In genomic region chr20:3237958-3238615, GRCh38 we compare ENCODE assay signal across 8 cellular contexts. TPM values are rescaled to one million over a fixed set of nuclear protein-coding genes. Genes with fewer than 3 reads are reported as not detected.
DNase-seq lines count a peak whose midpoint lies in the region; ATAC-seq and TF ChIP-seq lines count a peak whose summit lies in the region.

No MANE protein-coding gene starts in this region.

- TF ChIP-seq CTCF in AG04450 (IDR thresholded peaks at IDR 0.05; ENCODE audit: low read depth, low read length) (no peak), HL-60 (IDR thresholded peaks at IDR 0.05; ENCODE audit: insufficient read depth, low read length) (no peak), breast epithelium (IDR thresholded peaks at IDR 0.05) (no peak)

- H3K27me3 ChIP-seq in AG04450 (ENCODE audit: control insufficient read depth, insufficient read depth, low read length) = peaks cover 55% of the 10 kb centered on the region
- peaks cover 55% of the 10 kb centered on the region for H3K27me3 ChIP-seq in HL-60 (ENCODE audit: insufficient read depth, poor library complexity, severe bottlenecking)
- peaks cover 4 to 10% of the 10 kb centered on the region in 2 donors for H3K27me3 ChIP-seq in breast epithelium
- peaks cover 38 to 51% of the 10 kb centered on the region in 2 donors for H3K27me3 ChIP-seq in mucosa of rectum (ENCODE audit: control insufficient read depth in 2 of 2, insufficient read depth in 2 of 2, low read length in 2 of 2)

- intact Hi-C loops in breast epithelium (cut with DNase I; ENCODE audit: low total_unique reads) = no loop called here

- CTCF ChIA-PET in AG04450 (lab: Charles Lee) = no interaction called here

- no peak for ATAC-seq in HG02571 (IDR thresholded peaks at IDR 0.05; ENCODE audit: unreplicated experiment)

- H3K36me3 ChIP-seq in breast epithelium (no peaks in the 10 kb centered on the region), mucosa of rectum (ENCODE audit: control insufficient read depth in 2 of 2, insufficient read depth in 2 of 2, low read length in 2 of 2) (no peaks in the 10 kb centered on the region)

- DNase-seq in AG04450 (ENCODE audit: low read depth, low spot score) (no peak), HL-60 (ENCODE audit: low read depth in 1 of 2, low spot score in 1 of 2) (no peak), breast epithelium (ENCODE audit: low spot score in 2 of 2) (no peak), GDM1 (lab: John Stamatoyannopoulos, UW) (no peak), hypothalamus (lab: John Stamatoyannopoulos, UW) (no peak), OCI-M1 (lab: John Stamatoyannopoulos, UW) (no peak)

- H3K9me3 ChIP-seq in AG04450 (ENCODE audit: control insufficient read depth, insufficient read depth, low read length) = peaks cover 4% of the 10 kb centered on the region; the same call in 1 of the 2 replicates
- H3K9me3 ChIP-seq in breast epithelium = no peaks in the 10 kb centered on the region
- H3K9me3 ChIP-seq in mucosa of rectum (ENCODE audit: control insufficient read depth in 2 of 2, low read length in 2 of 2) = no peaks in the 10 kb centered on the region

- H3K9ac ChIP-seq in mucosa of rectum (ENCODE audit: low read depth in 1 of 2, low read length in 2 of 2) = peak overlapping the region in 1 of 2 donors; percentile 33

- no peak overlapping the region for H3K27ac ChIP-seq in AG04450 (ENCODE audit: low read depth, low read length)
- no peak overlapping the region for H3K27ac ChIP-seq in HL-60 (replicated peaks)
- H3K27ac ChIP-seq in breast epithelium = no peak overlapping the region
- H3K27ac ChIP-seq in mucosa of rectum (ENCODE audit: low read depth in 2 of 2, low read length in 2 of 2) = no peak overlapping the region

- POLR2A ChIA-PET in AG04450 (lab: Yijun Ruan, JAX) = no interaction called here

- H3K4me1 ChIP-seq in breast epithelium = peaks cover 0 to 4% of the 10 kb centered on the region in 2 donors
- H3K4me1 ChIP-seq in mucosa of rectum (ENCODE audit: control insufficient read depth in 2 of 2, insufficient read depth in 2 of 2, low read length in 2 of 2) = peaks cover 10 to 11% of the 10 kb centered on the region in 2 donors

- H3K4me3 ChIP-seq in AG04450 (ENCODE audit: low read depth, low read length) (peak overlapping the region; percentile 65), HL-60 (replicated peaks; ENCODE audit: insufficient read depth, low read length) (peak overlapping the region; percentile 77), breast epithelium (peak overlapping the region; percentile 62 to 96 (median 81)), mucosa of rectum (ENCODE audit: low read length in 2 of 2) (peak overlapping the region; percentile 59 to 69)

- no peak for TF ChIP-seq POLR2A in breast epithelium (IDR thresholded peaks at IDR 0.05)

RNA-seq across cellular contexts. Expression of gene SLC4A11, which starts 0.9 kb away (rescaled TPM):
- polyA plus RNA-seq in AG04450 (2011; rRNA removed) = 0.47 and 0.53 TPM in 2 replicates
- 0.46 and 0.83 TPM in 2 replicates for polyA minus RNA-seq in AG04450 (2011; rRNA and poly(A)+ RNA removed)
- 1 to 10 TPM in 2 of 3 donors, under 1 TPM in 1; 0.48 to 4.9 (median 3.1) TPM for total RNA-seq in breast epithelium

RNA-seq across cellular contexts. Expression of gene ITPA, which starts 28.8 kb away (rescaled TPM):
- polyA plus RNA-seq in AG04450 (2011; rRNA removed) = 25.2 and 29.8 TPM in 2 replicates
- 8.0 and 12.4 TPM in 2 replicates for polyA minus RNA-seq in AG04450 (2011; rRNA and poly(A)+ RNA removed)
- 10 to 100 TPM; 35.2 to 43.6 (median 39.1) TPM for total RNA-seq in breast epithelium

RNA-seq across cellular contexts. Expression of gene DDRGK1, which starts 33.6 kb away (rescaled TPM):
- polyA plus RNA-seq in AG04450 (2011; rRNA removed) = 22.8 and 24.7 TPM in 2 replicates
- 13.5 and 14.5 TPM in 2 replicates for polyA minus RNA-seq in AG04450 (2011; rRNA and poly(A)+ RNA removed)
- 10 to 100 TPM; 87.1 to 91.8 (median 89.8) TPM for total RNA-seq in breast epithelium
